Comparison of ENCODE assay signal across 8 cellular contexts in the genomic region with DNA sequence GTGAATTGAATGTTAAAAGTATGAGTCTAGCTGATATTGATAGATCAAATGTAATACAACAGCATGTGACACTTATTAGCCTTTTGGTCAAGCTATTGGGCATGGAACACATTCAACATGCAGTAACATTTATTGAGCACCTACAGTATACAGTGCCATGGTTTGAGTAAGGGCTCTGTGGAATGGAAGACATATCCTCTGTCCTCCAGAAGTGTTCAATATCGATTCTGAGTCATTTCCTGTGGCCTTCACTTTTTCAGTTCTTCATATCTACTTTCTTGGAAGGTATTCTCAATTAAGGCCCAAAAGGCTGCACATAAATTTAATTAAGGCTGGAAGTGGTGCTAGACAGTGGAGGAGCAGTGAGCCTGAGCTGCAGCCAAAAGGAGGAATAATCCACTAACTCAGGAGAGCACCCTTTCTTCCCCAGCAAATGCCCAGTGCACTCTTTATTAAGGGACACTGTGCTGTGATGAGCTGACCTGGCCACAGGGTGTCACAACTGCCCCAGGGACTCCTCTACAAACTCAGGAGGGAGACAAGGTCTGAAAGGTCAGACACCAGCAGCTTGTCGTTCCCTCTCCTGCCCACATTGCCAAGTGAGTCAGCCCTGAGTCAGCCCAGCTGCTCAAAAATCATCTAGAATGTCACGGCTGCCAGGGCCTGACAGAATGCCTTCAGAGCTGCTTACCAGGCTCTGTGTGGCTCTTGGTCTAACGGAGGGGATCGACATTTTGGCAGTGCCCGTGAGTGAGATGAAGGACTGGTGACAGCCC.
DNase-seq lines count a peak whose midpoint lies in the region; ATAC-seq and TF ChIP-seq lines count a peak whose summit lies in the region.

No MANE protein-coding gene starts in this region.

- H3K27ac Mint-ChIP-seq in activated naive CD4-positive, alpha-beta T cell treated with anti-CD3 and anti-CD28 coated beads, Interleukin-2, amount 10 ng/mL, durations not matched to agents 7 days and 5 days, result no peak overlapping the region

- H3K4me3 ChIP-seq in SJSA1, result no peak overlapping the region
- H3K4me3 ChIP-seq in heart left ventricle, result no peak overlapping the region
- H3K4me3 ChIP-seq in gastrocnemius medialis, result peak overlapping the region in 3 of 4 donors; percentile 28 to 43 (median 31)

- ATAC-seq in HG03469 (IDR thresholded peaks at IDR 0.05; ENCODE audit: unreplicated experiment) (peak; percentile 50), heart left ventricle (peak; percentile 96 to 100 (median 100)), gastrocnemius medialis (peak; percentile 100), HG02852 (IDR thresholded peaks at IDR 0.05; ENCODE audit: unreplicated experiment) (no peak), HG03095 (IDR thresholded peaks at IDR 0.05; ENCODE audit: unreplicated experiment) (no peak)

- H3K4me1 ChIP-seq in SJSA1 (replicated peaks), result peaks cover 3% of the 10 kb centered on the region; the same call in 1 of the 2 replicates
- H3K4me1 ChIP-seq in heart left ventricle, result peaks cover 0 to 6% (median 1%) of the 10 kb centered on the region in 12 donors
- peaks cover 4 to 17% of the 10 kb centered on the region in 2 donors for H3K4me1 ChIP-seq in gastrocnemius medialis

- H3K27ac ChIP-seq in SJSA1 (no peak overlapping the region), heart left ventricle (peak overlapping the region in 5 of 12 donors; percentile 10 to 63 (median 44)), gastrocnemius medialis (peak overlapping the region; percentile 49 to 87 (median 74))

- H3K27me3 ChIP-seq in SJSA1 (replicated peaks) (no peaks in the 10 kb centered on the region), heart left ventricle (no peaks in the 10 kb centered on the region), gastrocnemius medialis (no peaks in the 10 kb centered on the region)

- intact Hi-C loops in heart left ventricle (cut with DNase I), result loop anchor here in 7 of 10 donors (5.0 to 10.0 kb wide), 9 partner anchors 118 to 1830 kb away; no protein-coding TSS in a partner anchor
- intact Hi-C loops in gastrocnemius medialis (cut with DNase I; ENCODE audit: low total_unique reads), result loop anchor here (1.0 to 10.0 kb wide), 5 partner anchors 130 to 1622 kb away; no protein-coding TSS in a partner anchor

- TF ChIP-seq CTCF in heart left ventricle (IDR thresholded peaks at IDR 0.05) (peak; percentile 19 to 68 (median 54)), gastrocnemius medialis (IDR thresholded peaks at IDR 0.05 in 4 of 5, conservative IDR thresholded peaks at IDR 0.05 in 1 of 5) (peak; percentile 70 to 83 (median 73))

- H3K4me3 Mint-ChIP-seq in activated naive CD4-positive, alpha-beta T cell treated with anti-CD3 and anti-CD28 coated beads, Interleukin-2, amount 10 ng/mL, durations not matched to agents 7 days and 5 days, result no peak overlapping the region

- DNase-seq in CD1c-positive myeloid dendritic cell (ENCODE audit: extremely low spot score), result peak; percentile 6
- DNase-seq in SJSA1 (ENCODE audit: low read depth in 1 of 2, low spot score in 2 of 2), result peak; percentile 63 to 84
- peak; percentile 59 for DNase-seq in activated naive CD4-positive, alpha-beta T cell treated with anti-CD3 and anti-CD28 coated beads, Interleukin-2, amount 10 ng/mL, durations not matched to agents 7 days and 5 days
- peak; percentile 74 to 92 (median 82) for DNase-seq in heart left ventricle
- peak; percentile 89 to 96 for DNase-seq in gastrocnemius medialis

- H3K9me3 ChIP-seq in SJSA1 (replicated peaks) (no peaks in the 10 kb centered on the region), heart left ventricle (no peaks in the 10 kb centered on the region), gastrocnemius medialis (no peaks in the 10 kb centered on the region)

- H3K36me3 Mint-ChIP-seq in activated naive CD4-positive, alpha-beta T cell treated with anti-CD3 and anti-CD28 coated beads, Interleukin-2, amount 10 ng/mL, durations not matched to agents 7 days and 5 days, result no peaks in the 10 kb centered on the region

- 19 to 36% (median 25%) methylated on average over 4 to 6 of the region's 6 CpGs for WGBS in heart left ventricle, 4 donors

- in situ Hi-C loops in gastrocnemius medialis (cut with MboI; ENCODE audit: low sequenced_read_pairs in 4 of 4), result loop anchor here in 2 of 4 donors (25.0 kb wide), 2 partner anchors 988 to 1638 kb away; partner anchors contain the start of gene NTRK3 (in 1 of the 2)

- H3K27me3 Mint-ChIP-seq in activated naive CD4-positive, alpha-beta T cell treated with anti-CD3 and anti-CD28 coated beads, Interleukin-2, amount 10 ng/mL, durations not matched to agents 7 days and 5 days, result peaks cover 9% of the 10 kb centered on the region

- H3K36me3 ChIP-seq in SJSA1, result no peaks in the 10 kb centered on the region
- no peaks in the 10 kb centered on the region for H3K36me3 ChIP-seq in heart left ventricle
- H3K36me3 ChIP-seq in gastrocnemius medialis, result no peaks in the 10 kb centered on the region

- no peaks in the 10 kb centered on the region for H3K9me3 Mint-ChIP-seq in activated naive CD4-positive, alpha-beta T cell treated with anti-CD3 and anti-CD28 coated beads, Interleukin-2, amount 10 ng/mL, durations not matched to agents 7 days and 5 days

- CTCF ChIA-PET in activated naive CD4-positive, alpha-beta T cell treated with anti-CD3 and anti-CD28 coated beads, Interleukin-2, amount 10 ng/mL, durations not matched to agents 7 days and 5 days (lab: Charles Lee), result interaction anchor here (0.7 to 4.0 kb wide), 9 partner anchors 9 to 1620 kb away, joined by 3 to 79 read pairs (median 3); no protein-coding TSS in a partner anchor

- H3K4me1 Mint-ChIP-seq in activated naive CD4-positive, alpha-beta T cell treated with anti-CD3 and anti-CD28 coated beads, Interleukin-2, amount 10 ng/mL, durations not matched to agents 7 days and 5 days, result peaks cover 16% of the 10 kb centered on the region

- TF ChIP-seq POLR2A in heart left ventricle (IDR thresholded peaks at IDR 0.05), result no peak
- no peak for TF ChIP-seq POLR2A in gastrocnemius medialis (IDR thresholded peaks at IDR 0.05)

Comparison
In these comparisons a context has a peak if more than half of its experiments do, and no peak if none do; other contexts are left out.
1. DNase-seq: peak in every context shown above with its lines; median percentile 92 in gastrocnemius medialis; 82 in heart left ventricle; 74 in SJSA1; 59 in activated naive CD4-positive, alpha-beta T cell treated with anti-CD3 and anti-CD28 coated beads, Interleukin-2, amount 10 ng/mL, durations not matched to agents 7 days and 5 days; 6 in CD1c-positive myeloid dendritic cell.
2. ATAC-seq: peak in HG03469 (single experiment), heart left ventricle (4 of 4) and gastrocnemius medialis (2 of 2); none in HG02852 (single experiment) and HG03095 (single experiment).
3. H3K4me3 ChIP-seq: peak in gastrocnemius medialis (3 of 4); none in SJSA1 (single experiment) and heart left ventricle (0 of 12).